ENCODE assay signal across 18 cellular contexts in genomic region chr3:71025516-71025915, GRCh38.
DNase-seq lines count a peak whose midpoint lies in the region; ATAC-seq, FAIRE-seq and TF ChIP-seq lines count a peak whose summit lies in the region.
"Had no signal": no experiment of that assay in that cellular context is flagged by ENCODE, and none has a peak within 500 bp of the region (broad histone marks: within the 10 kb centered on the region; RNA-seq: fewer than 3 reads in every experiment).

No MANE protein-coding gene starts in this region.

- ATAC-seq in activated T-helper 17 cell treated with anti-CD3 and anti-CD28 coated beads, Interleukin-2, amount 50 U/mL, for 72 hours (replicated peaks) = peak; percentile 56
- peak; percentile 77 for ATAC-seq in left lobe of liver
- peak; percentile 45 to 56 for ATAC-seq in stimulated activated naive B cell treated with anti-CD40 and anti-IgM and Interleukin-4, amounts not matched to agents 10 μg/mL and 1 μg/mL and 100 μg/mL, for 72 hours (replicated peaks)
- ATAC-seq in GM21390 (IDR thresholded peaks at IDR 0.05; ENCODE audit: unreplicated experiment) = no peak

- CTCF ChIA-PET in activated CD4-positive, alpha-beta memory T cell treated with anti-CD3 and anti-CD28 coated beads for 36 hours (lab: Charles Lee) = interaction anchor here (1.4 kb wide), 1 partner anchor 11 kb away, joined by 3 read pairs; no protein-coding TSS in a partner anchor
- CTCF ChIA-PET in activated CD4-positive, alpha-beta memory T cell treated with anti-CD3 and anti-CD28 coated beads, Interleukin-2, amount 10 ng/mL, durations not matched to agents 7 days and 5 days (lab: Charles Lee) = no interaction called here

- no peak overlapping the region for H3K4me3 Mint-ChIP-seq in activated CD4-positive, alpha-beta memory T cell treated with anti-CD3 and anti-CD28 coated beads for 36 hours
- no peak overlapping the region for H3K4me3 Mint-ChIP-seq in activated CD4-positive, alpha-beta memory T cell treated with anti-CD3 and anti-CD28 coated beads, Interleukin-2, amount 10 ng/mL, durations not matched to agents 7 days and 5 days
- H3K4me3 Mint-ChIP-seq in activated T-helper 17 cell treated with anti-CD3 and anti-CD28 coated beads, Interleukin-2, amount 50 U/mL, for 72 hours = peak overlapping the region; percentile 49
- no peak overlapping the region for H3K4me3 Mint-ChIP-seq in stimulated activated naive B cell treated with anti-CD40 and anti-IgM and Interleukin-4, amounts not matched to agents 10 μg/mL and 1 μg/mL and 100 μg/mL, for 72 hours
- H3K4me3 Mint-ChIP-seq: nephron progenitor cell had no signal

- no peak for DNase-seq in activated CD4-positive, alpha-beta memory T cell treated with anti-CD3 and anti-CD28 coated beads for 36 hours
- no peak for DNase-seq in activated CD4-positive, alpha-beta memory T cell treated with anti-CD3 and anti-CD28 coated beads, Interleukin-2, amount 10 ng/mL, durations not matched to agents 7 days and 5 days
- DNase-seq in left lobe of liver (ENCODE audit: low spot score) = no peak
- no peak for DNase-seq in stimulated activated naive B cell treated with anti-CD40 and anti-IgM and Interleukin-4, amounts not matched to agents 10 μg/mL and 1 μg/mL and 100 μg/mL, for 72 hours
- no peak for DNase-seq in H54 (ENCODE audit: insufficient read length, low spot score)
- no peak for DNase-seq in NCI-H146 treated with DMSO at 0.1 percent for 48 hours (lab: John Stamatoyannopoulos, UW; ENCODE audit: unreplicated experiment)
- DNase-seq: activated CD4-positive, alpha-beta T cell treated with anti-CD3 and anti-CD28 coated beads for 4 hours; activated gamma-delta T cell treated with Interleukin-2 at 50 U/mL for 16 hours; central memory CD4-positive, alpha-beta T cell; H7; head of caudate nucleus; Kasumi-1; NCI-H146; nephron progenitor cell; small intestine had no signal

- H3K36me3 Mint-ChIP-seq in activated CD4-positive, alpha-beta memory T cell treated with anti-CD3 and anti-CD28 coated beads for 36 hours = peaks cover 32% of the 10 kb centered on the region
- peaks cover 21% of the 10 kb centered on the region for H3K36me3 Mint-ChIP-seq in activated CD4-positive, alpha-beta memory T cell treated with anti-CD3 and anti-CD28 coated beads, Interleukin-2, amount 10 ng/mL, durations not matched to agents 7 days and 5 days (ENCODE audit: low read depth)
- H3K36me3 Mint-ChIP-seq in activated T-helper 17 cell treated with anti-CD3 and anti-CD28 coated beads, Interleukin-2, amount 50 U/mL, for 72 hours (ENCODE audit: low read depth) = peaks cover 99% of the 10 kb centered on the region
- peaks cover 43 to 67% of the 10 kb centered on the region in 2 donors for H3K36me3 Mint-ChIP-seq in stimulated activated naive B cell treated with anti-CD40 and anti-IgM and Interleukin-4, amounts not matched to agents 10 μg/mL and 1 μg/mL and 100 μg/mL, for 72 hours

- no peaks in the 10 kb centered on the region for H3K9me3 Mint-ChIP-seq in activated CD4-positive, alpha-beta memory T cell treated with anti-CD3 and anti-CD28 coated beads for 36 hours
- no peaks in the 10 kb centered on the region for H3K9me3 Mint-ChIP-seq in activated CD4-positive, alpha-beta memory T cell treated with anti-CD3 and anti-CD28 coated beads, Interleukin-2, amount 10 ng/mL, durations not matched to agents 7 days and 5 days
- no peaks in the 10 kb centered on the region for H3K9me3 Mint-ChIP-seq in activated T-helper 17 cell treated with anti-CD3 and anti-CD28 coated beads, Interleukin-2, amount 50 U/mL, for 72 hours
- H3K9me3 Mint-ChIP-seq in stimulated activated naive B cell treated with anti-CD40 and anti-IgM and Interleukin-4, amounts not matched to agents 10 μg/mL and 1 μg/mL and 100 μg/mL, for 72 hours = no peaks in the 10 kb centered on the region

- TF ChIP-seq POLR2A in H54 (IDR thresholded peaks at IDR 0.05; ENCODE audit: low read depth, low read length) = no peak

- POLR2A ChIA-PET in activated CD4-positive, alpha-beta memory T cell treated with anti-CD3 and anti-CD28 coated beads for 36 hours (lab: Charles Lee) = no interaction called here
- POLR2A ChIA-PET in activated CD4-positive, alpha-beta memory T cell treated with anti-CD3 and anti-CD28 coated beads, Interleukin-2, amount 10 ng/mL, durations not matched to agents 7 days and 5 days (lab: Charles Lee) = no interaction called here

- intact Hi-C loops in activated CD4-positive, alpha-beta memory T cell treated with anti-CD3 and anti-CD28 coated beads for 36 hours (cut with micrococcal nuclease) = no loop called here

- FAIRE-seq in H54 (lab: Jason Lieb, UNC) = no peak
- FAIRE-seq: GM18507, small intestine had no signal

- H3K27ac Mint-ChIP-seq in activated CD4-positive, alpha-beta memory T cell treated with anti-CD3 and anti-CD28 coated beads for 36 hours = peak overlapping the region; percentile 73
- no peak overlapping the region for H3K27ac Mint-ChIP-seq in activated CD4-positive, alpha-beta memory T cell treated with anti-CD3 and anti-CD28 coated beads, Interleukin-2, amount 10 ng/mL, durations not matched to agents 7 days and 5 days
- H3K27ac Mint-ChIP-seq in activated T-helper 17 cell treated with anti-CD3 and anti-CD28 coated beads, Interleukin-2, amount 50 U/mL, for 72 hours = peak overlapping the region; percentile 79
- H3K27ac Mint-ChIP-seq in stimulated activated naive B cell treated with anti-CD40 and anti-IgM and Interleukin-4, amounts not matched to agents 10 μg/mL and 1 μg/mL and 100 μg/mL, for 72 hours = peak overlapping the region; percentile 62
- H3K27ac Mint-ChIP-seq: nephron progenitor cell had no signal

- peaks cover 80% of the 10 kb centered on the region for H3K4me1 Mint-ChIP-seq in activated CD4-positive, alpha-beta memory T cell treated with anti-CD3 and anti-CD28 coated beads for 36 hours (ENCODE audit: low read depth)
- peaks cover 25% of the 10 kb centered on the region for H3K4me1 Mint-ChIP-seq in activated CD4-positive, alpha-beta memory T cell treated with anti-CD3 and anti-CD28 coated beads, Interleukin-2, amount 10 ng/mL, durations not matched to agents 7 days and 5 days
- peaks cover 64% of the 10 kb centered on the region for H3K4me1 Mint-ChIP-seq in activated T-helper 17 cell treated with anti-CD3 and anti-CD28 coated beads, Interleukin-2, amount 50 U/mL, for 72 hours
- H3K4me1 Mint-ChIP-seq in stimulated activated naive B cell treated with anti-CD40 and anti-IgM and Interleukin-4, amounts not matched to agents 10 μg/mL and 1 μg/mL and 100 μg/mL, for 72 hours = peaks cover 49 to 81% of the 10 kb centered on the region in 2 donors

- H3K27me3 Mint-ChIP-seq in activated CD4-positive, alpha-beta memory T cell treated with anti-CD3 and anti-CD28 coated beads for 36 hours = no peaks in the 10 kb centered on the region
- no peaks in the 10 kb centered on the region for H3K27me3 Mint-ChIP-seq in activated CD4-positive, alpha-beta memory T cell treated with anti-CD3 and anti-CD28 coated beads, Interleukin-2, amount 10 ng/mL, durations not matched to agents 7 days and 5 days
- H3K27me3 Mint-ChIP-seq in activated T-helper 17 cell treated with anti-CD3 and anti-CD28 coated beads, Interleukin-2, amount 50 U/mL, for 72 hours = no peaks in the 10 kb centered on the region
- H3K27me3 Mint-ChIP-seq in stimulated activated naive B cell treated with anti-CD40 and anti-IgM and Interleukin-4, amounts not matched to agents 10 μg/mL and 1 μg/mL and 100 μg/mL, for 72 hours = no peaks in the 10 kb centered on the region
